ENCODE assay signal across 19 cellular contexts in genomic region chr4:40531636-40532023, GRCh38.
DNase-seq lines count a peak whose midpoint lies in the region; ATAC-seq, FAIRE-seq and TF ChIP-seq lines count a peak whose summit lies in the region.
"Had no signal": no experiment of that assay in that cellular context is flagged by ENCODE, and none has a peak within 500 bp of the region (broad histone marks: within the 10 kb centered on the region; RNA-seq: fewer than 3 reads in every experiment).

No MANE protein-coding gene starts in this region.

- TF ChIP-seq CTCF in GM12878 (IDR thresholded peaks at IDR 0.05 in 2 of 3, conservative IDR thresholded peaks at IDR 0.05 in 1 of 3; ENCODE audit: control insufficient read depth in 2 of 3, extremely low read depth in 1 of 3, insufficient read depth in 1 of 3, low read depth in 3 of 3, low read length in 3 of 3), result no peak
- TF ChIP-seq CTCF in transverse colon (IDR thresholded peaks at IDR 0.05), result no peak
- TF ChIP-seq CTCF in GM13976 (IDR thresholded peaks at IDR 0.05; ENCODE audit: borderline replicate concordance, control extremely low read depth, extremely low read depth, insufficient read depth, missing control alignments), result no peak

- H3K4me3 ChIP-seq in GM12878, result no peak overlapping the region
- no peak overlapping the region for H3K4me3 ChIP-seq in transverse colon
- H3K4me3 ChIP-seq: BLaER1, GM23248 had no signal

- H3K9ac ChIP-seq in GM12878 (ENCODE audit: control insufficient read depth, insufficient read depth, low read length), result no peak overlapping the region
- H3K9ac ChIP-seq: BLaER1, GM23248 had no signal

- POLR2A ChIA-PET in activated CD4-positive, alpha-beta T cell treated with anti-CD3 and anti-CD28 coated beads for 36 hours (lab: Charles Lee), result no interaction called here
- POLR2A ChIA-PET in GM12878 (lab: Charles Lee), result interaction anchor here (0.6 to 0.7 kb wide), 3 partner anchors 9 to 130 kb away, joined by 3 read pairs; no protein-coding TSS in a partner anchor

- TF ChIP-seq EP300 in GM12878 (IDR thresholded peaks at IDR 0.05; ENCODE audit: borderline replicate concordance in 1 of 2, control insufficient read depth in 1 of 2, low read depth in 2 of 2, low read length in 2 of 2) (no peak), transverse colon (IDR thresholded peaks at IDR 0.05; ENCODE audit: low read depth) (no peak)

- intact Hi-C loops in activated CD4-positive, alpha-beta T cell treated with anti-CD3 and anti-CD28 coated beads for 36 hours (cut with DNase I, micrococcal nuclease), result no loop called here
- intact Hi-C loops in GM12878 (cut with micrococcal nuclease; ENCODE audit: unreplicated experiment), result no loop called here
- intact Hi-C loops in transverse colon (cut with DNase I; ENCODE audit: low total_unique reads), result no loop called here

- FAIRE-seq in GM12878 (lab: Jason Lieb, UNC), result no peak
- FAIRE-seq: GM18507, HepG2, HTR-8/SVneo had no signal

- no peaks in the 10 kb centered on the region for H3K9me3 Mint-ChIP-seq in activated CD4-positive, alpha-beta T cell treated with anti-CD3 and anti-CD28 coated beads for 36 hours (ENCODE audit: low read depth)

- H3K9me3 ChIP-seq in GM12878 (replicated peaks; ENCODE audit: control insufficient read depth, insufficient read depth, low read length) (no peaks in the 10 kb centered on the region; the same call in 2 of the 3 replicates), transverse colon (no peaks in the 10 kb centered on the region)
- H3K9me3 ChIP-seq: BLaER1 had no signal

- peaks cover 10% of the 10 kb centered on the region for H3K79me2 ChIP-seq in GM12878 (ENCODE audit: control insufficient read depth, insufficient read depth, low read length)

- SMC1A ChIA-PET in GM12878 (lab: Charles Lee; ENCODE audit: uncharacterized antibody, unreplicated experiment), result interaction anchor here (0.6 to 2.7 kb wide), 2 partner anchors 9 to 10 kb away, joined by 3 to 12 read pairs; no protein-coding TSS in a partner anchor

- peak; percentile 36 for ATAC-seq in activated CD4-positive, alpha-beta T cell treated with anti-CD3 and anti-CD28 coated beads for 36 hours
- ATAC-seq in GM12878 (no peak), GM21390 (IDR thresholded peaks at IDR 0.05; ENCODE audit: unreplicated experiment) (no peak)
- ATAC-seq: HepG2 had no signal

- BruUV-seq in GM12878 (replicated peaks; lab: Mats Ljungman, UMichigan), result TSS peak; percentile 31

- peaks cover 3% of the 10 kb centered on the region for H3K4me1 Mint-ChIP-seq in activated CD4-positive, alpha-beta T cell treated with anti-CD3 and anti-CD28 coated beads for 36 hours

- TF ChIP-seq RAD21 in GM12878 (IDR thresholded peaks at IDR 0.05; ENCODE audit: insufficient read depth, low read depth, low read length), result no peak

- 97% methylated on average over 3 of the region's 3 CpGs for WGBS in GM12878 (ENCODE audit: insufficient coverage, insufficient replicate concordance, low lambda C conversion rate, missing lambda C conversion rate)
- 74 to 76% methylated on average over 3 of the region's 3 CpGs for WGBS in transverse colon (ENCODE audit: low coverage in 1 of 2), 2 donors

- H3K4me3 Mint-ChIP-seq in activated CD4-positive, alpha-beta T cell treated with anti-CD3 and anti-CD28 coated beads for 36 hours, result no peak overlapping the region
- H3K4me3 Mint-ChIP-seq: CD4-positive, CD25-positive, alpha-beta regulatory T cell had no signal

- no peaks in the 10 kb centered on the region for H3K36me3 Mint-ChIP-seq in activated CD4-positive, alpha-beta T cell treated with anti-CD3 and anti-CD28 coated beads for 36 hours (ENCODE audit: low read depth)
- H3K36me3 Mint-ChIP-seq: CD4-positive, CD25-positive, alpha-beta regulatory T cell had no signal

- no peak for DNase-seq in activated CD4-positive, alpha-beta T cell treated with anti-CD3 and anti-CD28 coated beads for 36 hours
- no peak for DNase-seq in activated CD4-positive, alpha-beta T cell treated with anti-CD3 and anti-CD28 coated beads for 48 hours
- DNase-seq in GM12878 (ENCODE audit: low read depth, low spot score), result no peak
- DNase-seq in fibroblast of peridontal ligament (ENCODE audit: extremely low read depth), result peak; percentile 19
- DNase-seq in transverse colon, result no peak
- no peak for DNase-seq in NCI-H345 (lab: John Stamatoyannopoulos, UW)
- DNase-seq in GM13976 (ENCODE audit: low spot score), result no peak
- DNase-seq: AML-193; CD4-positive, CD25-positive, alpha-beta regulatory T cell; DMS53; GF-D8; GM23248; H7 had no signal

- no peaks in the 10 kb centered on the region for H3K27me3 Mint-ChIP-seq in activated CD4-positive, alpha-beta T cell treated with anti-CD3 and anti-CD28 coated beads for 36 hours
- H3K27me3 Mint-ChIP-seq: CD4-positive, CD25-positive, alpha-beta regulatory T cell had no signal

- TF ChIP-seq POLR2A in GM12878 (IDR thresholded peaks at IDR 0.05; ENCODE audit: low read depth, low read length) (no peak), transverse colon (IDR thresholded peaks at IDR 0.05) (no peak)

- in situ Hi-C loops in GM12878 (cut with MboI), result no loop called here
- in situ Hi-C loops in transverse colon (cut with MboI; ENCODE audit: low pct_ligation_motif_present in 1 of 4, low pct_unique_long_range_greater_than_20kb in 1 of 4, low sequenced_read_pairs in 3 of 4), result loop anchor here in 1 of 4 donors (25.0 kb wide), 1 partner anchor 181 kb away; no protein-coding TSS in a partner anchor
- in situ Hi-C loops in GM13976 (cut with MboI; ENCODE audit: low sequenced_read_pairs, unreplicated experiment), result no loop called here

- H4K20me1 ChIP-seq in GM12878 (ENCODE audit: control insufficient read depth, insufficient read depth), result no peaks in the 10 kb centered on the region
- H4K20me1 ChIP-seq: BLaER1 had no signal

- RAD21 ChIA-PET in GM12878 (lab: Charles Lee; ENCODE audit: unreplicated experiment), result no interaction called here

- H3K27ac ChIP-seq in GM12878 (ENCODE audit: control insufficient read depth, insufficient read depth), result no peak overlapping the region
- H3K27ac ChIP-seq in transverse colon, result peak overlapping the region; percentile 77 to 85 (median 78)
- H3K27ac ChIP-seq: 22Rv1, BLaER1, GM23248 had no signal

- peaks cover 17% of the 10 kb centered on the region for H3K4me1 ChIP-seq in GM12878 (ENCODE audit: control insufficient read depth, insufficient read depth, low read length)
- H3K4me1 ChIP-seq in transverse colon, result peaks cover 0 to 14% (median 5%) of the 10 kb centered on the region in 4 donors
- H3K4me1 ChIP-seq: BLaER1 had no signal

- H3K27ac Mint-ChIP-seq in activated CD4-positive, alpha-beta T cell treated with anti-CD3 and anti-CD28 coated beads for 36 hours, result no peak overlapping the region
- H3K27ac Mint-ChIP-seq: CD4-positive, CD25-positive, alpha-beta regulatory T cell had no signal

- H3K4me2 ChIP-seq in GM12878 (ENCODE audit: control insufficient read depth, insufficient read depth), result no peak overlapping the region
- H3K4me2 ChIP-seq: BLaER1 had no signal

- H3K36me3 ChIP-seq in GM12878 (ENCODE audit: control insufficient read depth in 2 of 2, insufficient read depth in 2 of 2, low read length in 1 of 2), result peaks cover 3 to 19% of the 10 kb centered on the region in 2 experiments; a peak in 3 of 4 replicates
- H3K36me3 ChIP-seq in transverse colon, result no peaks in the 10 kb centered on the region
- H3K36me3 ChIP-seq: BLaER1 had no signal

- H2AFZ ChIP-seq in GM12878 (ENCODE audit: control insufficient read depth, low read depth, low read length), result no peak overlapping the region
- H2AFZ ChIP-seq: GM23248 had no signal

- CTCF ChIA-PET in activated CD4-positive, alpha-beta T cell treated with anti-CD3 and anti-CD28 coated beads for 36 hours (lab: Charles Lee), result interaction anchor here (0.7 kb wide), 1 partner anchor 116 kb away, joined by 3 read pairs; no protein-coding TSS in a partner anchor
- CTCF ChIA-PET in GM12878 (lab: Yijun Ruan, JAX), result interaction anchor here (1.4 to 1.5 kb wide), 2 partner anchors 9 to 17 kb away, joined by 4 to 5 read pairs; no protein-coding TSS in a partner anchor

- H3K27me3 ChIP-seq in GM12878 (replicated peaks in 1 of 2; ENCODE audit: control insufficient read depth in 2 of 2, insufficient read depth in 2 of 2, low read length in 1 of 2), result no peaks in the 10 kb centered on the region
- H3K27me3 ChIP-seq in transverse colon, result no peaks in the 10 kb centered on the region
- H3K27me3 ChIP-seq: BLaER1 had no signal

TF ChIP-seq in GM12878, 131 proteins besides CTCF, POLR2A, EP300 and RAD21 (continues in another document):
- TF ChIP-seq NRF1 (conservative IDR thresholded peaks at IDR 0.05; ENCODE audit: low read depth, low read length) (no peak), JUNB (IDR thresholded peaks at IDR 0.05) (no peak), ZNF217 (IDR thresholded peaks at IDR 0.05) (no peak), RCOR1 (conservative IDR thresholded peaks at IDR 0.05; ENCODE audit: low read depth, low read length) (no peak), ZNF592 (IDR thresholded peaks at IDR 0.05) (no peak)
